ENCODE assay signal across 19 cellular contexts in genomic region chr1:154966111-154966510, GRCh38.
"Had no signal": no experiment of that assay in that cellular context is flagged by ENCODE, and none has a peak within 500 bp of the region (broad histone marks: within the 10 kb centered on the region; RNA-seq: fewer than 3 reads in every experiment).

No MANE protein-coding gene starts in this region.

- H3K4me3 Mint-ChIP-seq: activated B cell treated with CpG ODN at 0.5 μM for 24 hours; activated T-helper 17 cell treated with anti-CD3 and anti-CD28 coated beads, Interleukin-2, amount 50 U/mL, for 72 hours; type B pancreatic cell had no signal

- H3K9me3 ChIP-seq: adrenal gland, esophagus muscularis mucosa, SJCRH30, suprapubic skin had no signal

- H3K27ac ChIP-seq: SJCRH30, suprapubic skin had no signal

- H3K27me3 Mint-ChIP-seq: activated B cell treated with CpG ODN at 0.5 μM for 24 hours; activated T-helper 17 cell treated with anti-CD3 and anti-CD28 coated beads, Interleukin-2, amount 50 U/mL, for 72 hours; naive B cell; type B pancreatic cell had no signal

- H3K9me3 Mint-ChIP-seq: activated B cell treated with CpG ODN at 0.5 μM for 24 hours; activated T-helper 17 cell treated with anti-CD3 and anti-CD28 coated beads, Interleukin-2, amount 50 U/mL, for 72 hours; naive B cell; type B pancreatic cell had no signal

- DNase-seq: activated B cell treated with CpG ODN at 0.5 μM for 24 hours; activated CD4-positive, alpha-beta T cell treated with anti-CD3 and anti-CD28 coated beads for 48 hours; activated naive CD4-positive, alpha-beta T cell treated with anti-CD3 and anti-CD28 coated beads, Interleukin-2, amount 50 U/mL, for 16 hours; adrenal gland; hypothalamus; midbrain; naive B cell; retina; SJCRH30; stimulated activated CD4-positive, alpha-beta T cell treated with anti-CD3 and anti-CD28 coated beads, Interleukin-4, amount 100 ng/mL, for 24 hours; stimulated activated naive CD8-positive, alpha-beta T cell treated with anti-CD3 and anti-CD28 coated beads, Interleukin-15, Interleukin-2, amounts not matched to agents 100 U/mL and 50 U/mL, for 24 hours; SW 1271 had no signal

- H3K4me3 ChIP-seq: adrenal gland, esophagus muscularis mucosa, SJCRH30, suprapubic skin had no signal

- H3K27me3 ChIP-seq: adrenal gland, esophagus muscularis mucosa, SJCRH30, suprapubic skin had no signal

- FAIRE-seq: colon, endometrium, TTC549 had no signal

- H3K27ac Mint-ChIP-seq: activated B cell treated with CpG ODN at 0.5 μM for 24 hours; activated T-helper 17 cell treated with anti-CD3 and anti-CD28 coated beads, Interleukin-2, amount 50 U/mL, for 72 hours; type B pancreatic cell had no signal

- ATAC-seq: activated T-helper 17 cell treated with anti-CD3 and anti-CD28 coated beads, Interleukin-2, amount 50 U/mL, for 72 hours; stimulated activated naive CD8-positive, alpha-beta T cell treated with anti-CD3 and anti-CD28 coated beads, Interleukin-15, Interleukin-2, amounts not matched to agents 100 U/mL and 50 U/mL, for 24 hours had no signal
